ENCODE assay signal across 8 cellular contexts in genomic region chr10:132537713-132538020, GRCh38. TPM values are rescaled to one million over a fixed set of nuclear protein-coding genes. Genes with fewer than 3 reads are reported as not detected.
DNase-seq lines count a peak whose midpoint lies in the region; ATAC-seq and TF ChIP-seq lines count a peak whose summit lies in the region.

A gene with protein sequence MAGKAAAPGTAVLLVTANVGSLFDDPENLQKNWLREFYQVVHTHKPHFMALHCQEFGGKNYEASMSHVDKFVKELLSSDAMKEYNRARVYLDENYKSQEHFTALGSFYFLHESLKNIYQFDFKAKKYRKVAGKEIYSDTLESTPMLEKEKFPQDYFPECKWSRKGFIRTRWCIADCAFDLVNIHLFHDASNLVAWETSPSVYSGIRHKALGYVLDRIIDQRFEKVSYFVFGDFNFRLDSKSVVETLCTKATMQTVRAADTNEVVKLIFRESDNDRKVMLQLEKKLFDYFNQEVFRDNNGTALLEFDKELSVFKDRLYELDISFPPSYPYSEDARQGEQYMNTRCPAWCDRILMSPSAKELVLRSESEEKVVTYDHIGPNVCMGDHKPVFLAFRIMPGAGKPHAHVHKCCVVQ (plus strand): TSS chr10:132537787. CDS start chr10:132538097, 310 bp downstream.

- peaks cover 43% of the 10 kb centered on the region for H3K4me1 ChIP-seq in mucosa of stomach (ENCODE audit: control insufficient read depth, insufficient read depth, low read length)

- ATAC-seq in HG02642 (IDR thresholded peaks at IDR 0.05; ENCODE audit: poor library complexity, unreplicated experiment) (no peak), GM21367 (IDR thresholded peaks at IDR 0.05; ENCODE audit: unreplicated experiment) (no peak)

- TF ChIP-seq CTCF in C4-2B (conservative IDR thresholded peaks at IDR 0.05) = no peak
- TF ChIP-seq CTCF in dorsolateral prefrontal cortex (IDR thresholded peaks at IDR 0.05 in 54 of 56, conservative IDR thresholded peaks at IDR 0.05 in 2 of 56; ENCODE audit: low read depth in 1 of 56, partially characterized antibody in 56 of 56) = no peak

- no peaks in the 10 kb centered on the region for H3K27me3 ChIP-seq in dorsolateral prefrontal cortex
- no peaks in the 10 kb centered on the region for H3K27me3 ChIP-seq in mucosa of stomach (ENCODE audit: control insufficient read depth, insufficient read depth, low read length)

- H3K4me3 ChIP-seq in dorsolateral prefrontal cortex (peak within 1 kb of the TSS; percentile 61 to 93 (median 81)), mucosa of stomach (ENCODE audit: low read length) (peak within 1 kb of the TSS; percentile 61)

- H3K36me3 ChIP-seq in mucosa of stomach (ENCODE audit: control insufficient read depth, insufficient read depth, low read length) = no peaks in the 10 kb centered on the region

- H3K27ac ChIP-seq in C4-2B (peak within 1 kb of the TSS; percentile 91), dorsolateral prefrontal cortex (peak within 1 kb of the TSS; percentile 9 to 96 (median 89))

- intact Hi-C loops in dorsolateral prefrontal cortex (cut with DNase I) = loop anchor here (2.0 to 5.0 kb wide), 4 partner anchors 75 to 101 kb away; no protein-coding TSS in a partner anchor

- peak within 1 kb of the TSS; percentile 93 for H3K9ac ChIP-seq in mucosa of stomach (ENCODE audit: low read length)

- DNase-seq in LHCN-M2 (ENCODE audit: low read depth) (no peak), dorsolateral prefrontal cortex (no peak), NCI-H187 treated with DMSO at 0.1 percent for 48 hours (lab: John Stamatoyannopoulos, UW) (no peak), Ammon's horn (ENCODE audit: low spot score) (no peak)

- no peaks in the 10 kb centered on the region for H3K9me3 ChIP-seq in mucosa of stomach (ENCODE audit: control insufficient read depth, low read length)

RNA-seq across cellular contexts. Expression of the gene that starts here (rescaled TPM):
- 15.9 and 16.0 TPM in 2 replicates for total RNA-seq in LHCN-M2 (2014; rRNA removed)
- 11.8 TPM for polyA plus RNA-seq in LHCN-M2 (2012)
- total RNA-seq in dorsolateral prefrontal cortex = 10 to 100 TPM; 29.1 to 74.1 (median 54.8) TPM
